ENCODE assay signal across 22 cellular contexts in the genomic region with DNA sequence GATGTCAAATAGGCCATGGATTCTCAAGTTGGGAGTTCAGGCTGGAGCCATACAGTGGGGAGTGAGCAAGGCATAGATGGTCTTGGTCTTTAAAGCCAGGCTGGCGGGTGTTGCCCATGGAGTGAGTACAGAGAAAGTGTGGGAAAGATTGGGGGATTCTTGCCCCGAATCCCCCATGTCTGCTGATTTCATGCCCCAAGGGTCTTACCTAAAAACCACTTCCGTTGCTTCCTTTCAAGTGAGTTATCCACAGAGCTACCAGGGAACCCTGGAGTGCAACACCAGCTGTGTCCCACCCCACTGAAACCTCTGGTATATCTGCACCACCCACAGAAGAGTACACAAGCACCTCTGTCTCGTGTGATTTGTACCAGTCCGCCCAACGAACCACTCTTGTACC. TPM values are rescaled to one million over a fixed set of nuclear protein-coding genes. Genes with fewer than 3 reads are reported as not detected.
"Had no signal": no experiment of that assay in that cellular context is flagged by ENCODE, and none has a peak within 500 bp of the region (broad histone marks: within the 10 kb centered on the region; RNA-seq: fewer than 3 reads in every experiment).

No MANE protein-coding gene starts in this region.

- H3K27ac ChIP-seq: spleen, thoracic aorta, upper lobe of right lung, WERI-Rb-1 had no signal

- ATAC-seq: activated CD8-positive, alpha-beta memory T cell treated with anti-CD3 and anti-CD28 coated beads, Interleukin-2, amount 10 ng/mL, durations not matched to agents 7 days and 5 days; activated CD8-positive, alpha-beta T cell treated with anti-CD3 and anti-CD28 coated beads for 36 hours; upper lobe of right lung had no signal

- H3K9me3 ChIP-seq: spleen, thoracic aorta, upper lobe of right lung had no signal

- DNase-seq: activated CD4-positive, alpha-beta T cell treated with anti-CD3 and anti-CD28 coated beads, Interleukin-2, amount 10 ng/mL, durations not matched to agents 7 days and 5 days; activated CD4-positive, CD25-positive, alpha-beta regulatory T cell treated with anti-CD3 and anti-CD28 coated beads, Interleukin-2, amount 50 U/mL, for 72 hours; activated CD8-positive, alpha-beta memory T cell treated with anti-CD3 and anti-CD28 coated beads, Interleukin-2, amount 10 ng/mL, durations not matched to agents 7 days and 5 days; activated CD8-positive, alpha-beta T cell treated with anti-CD3 and anti-CD28 coated beads for 36 hours; activated gamma-delta T cell; anterior cingulate cortex; caudate nucleus; dermis blood vessel endothelial cell; effector CD8-positive, alpha-beta T cell; foreskin melanocyte; hypothalamus; mesenchymal stem cell; nucleus accumbens; spleen; stimulated activated CD4-positive, alpha-beta T cell treated with anti-CD3 and anti-CD28 coated beads, Interleukin-4, amount 100 ng/mL, for 24 hours; stimulated activated naive CD4-positive, alpha-beta T cell treated with Interleukin-2 at 50 U/mL for 16 hours; upper lobe of right lung; WERI-Rb-1 had no signal

- H3K36me3 ChIP-seq: spleen, thoracic aorta, upper lobe of right lung, WERI-Rb-1 had no signal

- H3K4me3 ChIP-seq: spleen, thoracic aorta, upper lobe of right lung had no signal

- H3K4me1 ChIP-seq: spleen, upper lobe of right lung had no signal

RNA-seq across cellular contexts. Expression of gene FHOD3, which starts 31.4 kb away (rescaled TPM):
- total RNA-seq: activated CD4-positive, alpha-beta T cell treated with anti-CD3 and anti-CD28 coated beads, Interleukin-2, amount 10 ng/mL, durations not matched to agents 7 days and 5 days; activated CD8-positive, alpha-beta memory T cell treated with anti-CD3 and anti-CD28 coated beads, Interleukin-2, amount 10 ng/mL, durations not matched to agents 7 days and 5 days; activated CD8-positive, alpha-beta T cell treated with anti-CD3 and anti-CD28 coated beads for 36 hours; activated T-helper 1 cell treated with anti-CD3 and anti-CD28 coated beads, Interleukin-12 subunit alpha, Interleukin-12 subunit beta, Interleukin-2, Interleukin-4 antibody, amounts not matched to agents 30 ng/mL and 10 ng/mL and 1 ng/mL, durations not matched to agents 14 hours and 24 hours and 36 hours; mononuclear cell; T-helper 2 cell treated with Interferon-gamma antibody and Interleukin-4, amounts not matched to agents 100 ng/mL and 5 ng/mL, for 36 hours had no signal
